ENCODE assay signal across 8 cellular contexts in the genomic region with DNA sequence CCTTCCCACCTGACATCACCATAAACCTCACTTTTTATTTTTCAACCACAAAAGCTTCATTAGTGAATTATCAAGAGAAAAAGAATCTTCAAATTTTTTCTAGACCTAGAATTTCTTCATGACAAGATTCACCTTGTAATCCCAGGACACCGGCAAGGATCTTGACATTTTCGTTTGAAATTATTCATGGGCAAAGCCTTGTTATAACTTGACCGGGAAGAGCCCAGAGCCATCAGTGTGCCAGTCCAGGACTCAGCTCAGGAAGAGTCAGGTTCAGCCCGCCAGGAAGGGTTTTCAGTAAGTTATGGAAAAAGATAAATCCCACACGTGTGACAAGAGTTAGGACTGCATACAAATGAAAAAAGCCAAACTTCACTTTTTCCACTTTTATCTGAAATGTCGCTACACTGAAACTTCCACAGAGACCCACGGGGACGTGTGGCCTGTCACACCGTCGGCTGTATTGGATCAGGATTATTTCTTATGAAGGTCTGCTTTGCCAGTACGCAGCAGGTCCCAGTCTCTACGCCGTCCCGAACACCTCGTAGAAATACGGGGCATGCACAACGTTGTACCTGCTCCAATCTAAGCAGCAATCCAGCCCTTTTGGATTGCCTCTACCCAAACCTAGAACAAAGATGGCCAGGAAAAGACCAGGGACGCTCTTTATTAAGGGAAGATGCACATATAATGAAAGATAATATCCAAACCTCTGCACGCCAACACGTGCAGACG. TPM values are rescaled to one million over a fixed set of nuclear protein-coding genes. Genes with fewer than 3 reads are reported as not detected.
DNase-seq lines count a peak whose midpoint lies in the region; ATAC-seq and TF ChIP-seq lines count a peak whose summit lies in the region.

No MANE protein-coding gene starts in this region.

- no peak for TF ChIP-seq CTCF in HCT116 (IDR thresholded peaks at IDR 0.05 in 2 of 3, conservative IDR thresholded peaks at IDR 0.05 in 1 of 3; ENCODE audit: borderline replicate concordance in 1 of 3, insufficient read depth in 1 of 3, low read depth in 2 of 3, low read length in 2 of 3)
- TF ChIP-seq CTCF in WTC11 (IDR thresholded peaks at IDR 0.05), result no peak
- no peak for TF ChIP-seq CTCF in left ventricle myocardium inferior (IDR thresholded peaks at IDR 0.05; ENCODE audit: borderline replicate concordance)
- TF ChIP-seq CTCF in gastrocnemius medialis (IDR thresholded peaks at IDR 0.05 in 4 of 5, conservative IDR thresholded peaks at IDR 0.05 in 1 of 5), result no peak

- CTCF ChIA-PET in HCT116 (lab: Charles Lee) (no interaction called here), WTC11 (lab: Charles Lee) (interaction anchor here (1.5 kb wide), 1 partner anchor 59 kb away, joined by 5 read pairs; no protein-coding TSS in a partner anchor)

- TF ChIP-seq RAD21 in HCT116 (IDR thresholded peaks at IDR 0.05; ENCODE audit: low read depth), result no peak

- H3K36me3 Mint-ChIP-seq in WTC11, result peaks cover 14% of the 10 kb centered on the region; the same call in 1 of the 2 replicates

- H3K79me2 ChIP-seq in HCT116 (ENCODE audit: insufficient read depth, low read length), result peaks cover 59% of the 10 kb centered on the region

- intact Hi-C loops in HCT116 (cut with micrococcal nuclease), result loop anchor here (5.0 kb wide), 2 partner anchors 57 to 262 kb away; no protein-coding TSS in a partner anchor
- intact Hi-C loops in left ventricle myocardium inferior (cut with micrococcal nuclease), result no loop called here
- intact Hi-C loops in gastrocnemius medialis (cut with DNase I; ENCODE audit: low total_unique reads), result loop anchor here (5.0 to 10.0 kb wide), 2 partner anchors 54 to 262 kb away; no protein-coding TSS in a partner anchor

- peaks cover 51% of the 10 kb centered on the region for H3K4me1 Mint-ChIP-seq in WTC11

- peak overlapping the region; percentile 86 for H3K4me2 ChIP-seq in HCT116 (ENCODE audit: low read length)

- no peaks in the 10 kb centered on the region for H3K9me2 ChIP-seq in HCT116 (ENCODE audit: insufficient read depth)

- RAD21 ChIA-PET in HCT116 (lab: Charles Lee; ENCODE audit: low non-redundant PET in 1 of 2, low total read pairs in 2 of 2, uncharacterized antibody in 2 of 2, unreplicated experiment in 2 of 2), result no interaction called here

- H2AFZ ChIP-seq in HCT116 (ENCODE audit: low read depth, low read length, poor library complexity, severe bottlenecking), result no peak overlapping the region

- BruUV-seq in HCT116 (replicated peaks; lab: Mats Ljungman, UMichigan), result TSS peak; percentile 46

- H3K36me3 ChIP-seq in HCT116 (ENCODE audit: control insufficient read depth in 1 of 2, insufficient read depth in 2 of 2, low read length in 2 of 2), result peaks cover 5 to 45% of the 10 kb centered on the region in 2 experiments; a peak in 1 of 4 replicates
- no peaks in the 10 kb centered on the region for H3K36me3 ChIP-seq in left ventricle myocardium inferior
- no peaks in the 10 kb centered on the region for H3K36me3 ChIP-seq in gastrocnemius medialis

- DNase-seq in HCT116 (ENCODE audit: low read depth, low spot score), result no peak
- DNase-seq in WTC11 (ENCODE audit: low spot score), result no peak
- DNase-seq in left ventricle myocardium inferior, result no peak
- DNase-seq in gastrocnemius medialis, result no peak
- DNase-seq in NCI-H82 treated with DMSO at 0.1 percent for 48 hours (lab: John Stamatoyannopoulos, UW; ENCODE audit: unreplicated experiment), result no peak
- DNase-seq in 8988T, result no peak

- no peak overlapping the region for H3K27ac Mint-ChIP-seq in WTC11

- H4K20me1 ChIP-seq in HCT116 (ENCODE audit: insufficient read depth), result no peaks in the 10 kb centered on the region

- peak overlapping the region; percentile 83 for H3K9ac ChIP-seq in HCT116 (ENCODE audit: low read length)

- peaks cover 34% of the 10 kb centered on the region for H3K27me3 Mint-ChIP-seq in WTC11 (ENCODE audit: low read depth)

- peak overlapping the region; percentile 76 for H3K4me3 ChIP-seq in HCT116 (replicated peaks in 1 of 2; ENCODE audit: low read depth in 1 of 2, low read length in 2 of 2)
- peak overlapping the region; percentile 79 for H3K4me3 ChIP-seq in left ventricle myocardium inferior
- H3K4me3 ChIP-seq in gastrocnemius medialis, result peak overlapping the region; percentile 54 to 76 (median 62)

- TF ChIP-seq POLR2A in HCT116 (IDR thresholded peaks at IDR 0.05; ENCODE audit: borderline replicate concordance, extremely low read depth, insufficient read depth, insufficient read length), result no peak
- TF ChIP-seq POLR2A in gastrocnemius medialis (IDR thresholded peaks at IDR 0.05), result no peak

- no peaks in the 10 kb centered on the region for H3K9me3 Mint-ChIP-seq in WTC11

- POLR2A ChIA-PET in HCT116 (lab: Charles Lee), result interaction anchor here (0.7 kb wide), 1 partner anchor 215 kb away, joined by 3 read pairs; no protein-coding TSS in a partner anchor
- POLR2A ChIA-PET in WTC11 (lab: Charles Lee), result interaction anchor here (1.0 to 1.6 kb wide), 2 partner anchors 173 to 279 kb away, joined by 3 read pairs; no protein-coding TSS in a partner anchor

- H3K4me3 Mint-ChIP-seq in WTC11, result peak overlapping the region; percentile 83

- ATAC-seq in HCT116 (peak; percentile 6), WTC11 (peak; percentile 11), gastrocnemius medialis (no peak), GM19397 (IDR thresholded peaks at IDR 0.05; ENCODE audit: unreplicated experiment) (no peak), GM18498 (IDR thresholded peaks at IDR 0.05; ENCODE audit: unreplicated experiment) (no peak)

- H3K27me3 ChIP-seq in HCT116 (ENCODE audit: insufficient read depth, low read length) (no peaks in the 10 kb centered on the region), left ventricle myocardium inferior (ENCODE audit: low read depth) (peaks cover 20% of the 10 kb centered on the region), gastrocnemius medialis (peaks cover 28 to 46% (median 36%) of the 10 kb centered on the region in 3 donors)

- H3K27ac ChIP-seq in HCT116 (ENCODE audit: low read depth, low read length) (peak overlapping the region; percentile 84), left ventricle myocardium inferior (replicated peaks) (peak overlapping the region; percentile 90), gastrocnemius medialis (peak overlapping the region; percentile 70 to 80 (median 74))

- H3K9me3 ChIP-seq in HCT116 (ENCODE audit: control insufficient read depth in 1 of 2, insufficient read depth in 1 of 2, low read depth in 1 of 2, low read length in 2 of 2) (no peaks in the 10 kb centered on the region), left ventricle myocardium inferior (replicated peaks) (no peaks in the 10 kb centered on the region), gastrocnemius medialis (no peaks in the 10 kb centered on the region)

- in situ Hi-C loops in gastrocnemius medialis (cut with MboI; ENCODE audit: low sequenced_read_pairs in 4 of 4), result no loop called here

- H3K4me1 ChIP-seq in HCT116 (ENCODE audit: control insufficient read depth in 1 of 2, insufficient read depth in 2 of 2, low read length in 2 of 2), result peaks cover 13 to 59% of the 10 kb centered on the region in 2 experiments; a peak in 3 of 4 replicates
- H3K4me1 ChIP-seq in left ventricle myocardium inferior, result peaks cover 74% of the 10 kb centered on the region
- H3K4me1 ChIP-seq in gastrocnemius medialis, result peaks cover 5 to 26% of the 10 kb centered on the region in 2 donors

TF ChIP-seq in HCT116, 20 proteins besides CTCF, POLR2A, EP300 and RAD21:
- TF ChIP-seq, protein P1, sequence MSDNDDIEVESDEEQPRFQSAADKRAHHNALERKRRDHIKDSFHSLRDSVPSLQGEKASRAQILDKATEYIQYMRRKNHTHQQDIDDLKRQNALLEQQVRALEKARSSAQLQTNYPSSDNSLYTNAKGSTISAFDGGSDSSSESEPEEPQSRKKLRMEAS (IDR thresholded peaks at IDR 0.05), result peak; percentile 46
- no peak for TF ChIP-seq ZNF274 (IDR thresholded peaks at IDR 0.05; ENCODE audit: low read depth, low read length)
TF ChIP-seq in HCT116: peak in this region for 1.

TF ChIP-seq in WTC11, 78 proteins besides CTCF, POLR2A, EP300 and RAD21 (continues in another document):
- TF ChIP-seq, protein P2, sequence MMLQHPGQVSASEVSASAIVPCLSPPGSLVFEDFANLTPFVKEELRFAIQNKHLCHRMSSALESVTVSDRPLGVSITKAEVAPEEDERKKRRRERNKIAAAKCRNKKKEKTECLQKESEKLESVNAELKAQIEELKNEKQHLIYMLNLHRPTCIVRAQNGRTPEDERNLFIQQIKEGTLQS (CRISPR knock-in tag; conservative IDR thresholded peaks at IDR 0.05), result no peak
- TF ChIP-seq, protein P3, sequence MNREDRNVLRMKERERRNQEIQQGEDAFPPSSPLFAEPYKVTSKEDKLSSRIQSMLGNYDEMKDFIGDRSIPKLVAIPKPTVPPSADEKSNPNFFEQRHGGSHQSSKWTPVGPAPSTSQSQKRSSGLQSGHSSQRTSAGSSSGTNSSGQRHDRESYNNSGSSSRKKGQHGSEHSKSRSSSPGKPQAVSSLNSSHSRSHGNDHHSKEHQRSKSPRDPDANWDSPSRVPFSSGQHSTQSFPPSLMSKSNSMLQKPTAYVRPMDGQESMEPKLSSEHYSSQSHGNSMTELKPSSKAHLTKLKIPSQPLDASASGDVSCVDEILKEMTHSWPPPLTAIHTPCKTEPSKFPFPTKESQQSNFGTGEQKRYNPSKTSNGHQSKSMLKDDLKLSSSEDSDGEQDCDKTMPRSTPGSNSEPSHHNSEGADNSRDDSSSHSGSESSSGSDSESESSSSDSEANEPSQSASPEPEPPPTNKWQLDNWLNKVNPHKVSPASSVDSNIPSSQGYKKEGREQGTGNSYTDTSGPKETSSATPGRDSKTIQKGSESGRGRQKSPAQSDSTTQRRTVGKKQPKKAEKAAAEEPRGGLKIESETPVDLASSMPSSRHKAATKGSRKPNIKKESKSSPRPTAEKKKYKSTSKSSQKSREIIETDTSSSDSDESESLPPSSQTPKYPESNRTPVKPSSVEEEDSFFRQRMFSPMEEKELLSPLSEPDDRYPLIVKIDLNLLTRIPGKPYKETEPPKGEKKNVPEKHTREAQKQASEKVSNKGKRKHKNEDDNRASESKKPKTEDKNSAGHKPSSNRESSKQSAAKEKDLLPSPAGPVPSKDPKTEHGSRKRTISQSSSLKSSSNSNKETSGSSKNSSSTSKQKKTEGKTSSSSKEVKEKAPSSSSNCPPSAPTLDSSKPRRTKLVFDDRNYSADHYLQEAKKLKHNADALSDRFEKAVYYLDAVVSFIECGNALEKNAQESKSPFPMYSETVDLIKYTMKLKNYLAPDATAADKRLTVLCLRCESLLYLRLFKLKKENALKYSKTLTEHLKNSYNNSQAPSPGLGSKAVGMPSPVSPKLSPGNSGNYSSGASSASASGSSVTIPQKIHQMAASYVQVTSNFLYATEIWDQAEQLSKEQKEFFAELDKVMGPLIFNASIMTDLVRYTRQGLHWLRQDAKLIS (CRISPR knock-in tag; IDR thresholded peaks at IDR 0.05; ENCODE audit: borderline replicate concordance), result no peak

RNA-seq across cellular contexts. Expression of a gene that starts 1.0 kb away (rescaled TPM):
- total RNA-seq in HCT116 (2021; ENCODE audit: unreplicated experiment), result 58.5 TPM
- polyA plus RNA-seq in HCT116 (2012), result 52.6 and 53.3 TPM in 2 replicates
- 7.5 to 7.8 TPM (median 7.6 TPM) in 3 replicates for total RNA-seq in WTC11 (2021)
- total RNA-seq in left ventricle myocardium inferior, result 50.8 TPM
- total RNA-seq in gastrocnemius medialis, result 10 to 100 TPM in 1 of 4 donors, 1 to 10 TPM in 3; 3.1 to 10.8 (median 6.3) TPM

Comparison
In these comparisons a context has a peak if more than half of its experiments do, and no peak if none do; other contexts are left out.
1. ATAC-seq: peak in HCT116 (single experiment) and WTC11 (single experiment); none in gastrocnemius medialis (0 of 2), GM19397 (single experiment) and GM18498 (single experiment).
2. Peak in every context shown above with its lines, with median percentiles within 50 percentile points of each other: H3K27ac ChIP-seq and H3K4me3 ChIP-seq.